In the genomic region with DNA sequence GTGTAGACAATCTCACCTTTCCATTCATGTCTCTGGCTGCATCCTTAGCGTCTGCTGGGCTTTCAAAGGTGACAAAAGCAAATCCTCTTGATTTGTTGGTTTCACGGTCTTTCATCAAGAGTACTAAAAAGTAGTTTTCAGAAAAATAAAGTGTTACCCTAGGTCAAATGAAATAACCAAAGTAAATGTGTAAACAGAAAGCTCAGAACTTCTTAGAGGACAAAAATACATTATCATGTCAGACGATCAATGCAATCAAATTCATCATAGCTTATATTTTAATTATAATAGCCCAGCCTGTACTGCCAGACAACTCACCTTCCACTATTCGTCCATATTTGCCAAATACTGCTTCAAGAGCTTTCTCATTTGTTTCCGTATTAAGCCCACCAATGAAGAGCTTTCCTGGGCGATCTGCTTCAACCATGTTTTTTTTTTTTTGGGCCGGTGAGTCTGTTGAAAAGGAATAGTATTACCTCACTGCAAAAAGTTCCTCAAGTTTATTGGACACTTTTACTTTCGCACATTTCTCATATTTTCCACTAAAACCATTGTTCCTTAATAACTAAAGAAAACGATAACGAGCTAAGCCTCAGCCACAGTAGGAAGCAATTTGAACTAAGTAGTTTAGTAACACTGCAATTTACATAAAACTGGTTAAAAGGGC, we compare ENCODE assay signal across 8 cellular contexts. TPM values are rescaled to one million over a fixed set of nuclear protein-coding genes. Genes with fewer than 3 reads are reported as not detected.
DNase-seq lines count a peak whose midpoint lies in the region; ATAC-seq and TF ChIP-seq lines count a peak whose summit lies in the region.

No MANE protein-coding gene starts in this region.

- peaks cover 60% of the 10 kb centered on the region for H3K79me2 ChIP-seq in DOHH2 (ENCODE audit: control insufficient read depth, low read length)

- peak overlapping the region; percentile 100 for H3K4me3 Mint-ChIP-seq in endothelial cell (ENCODE audit: unreplicated experiment)
- H3K4me3 Mint-ChIP-seq in neural crest cell = peak overlapping the region; percentile 99

- H3K36me3 Mint-ChIP-seq in endothelial cell (ENCODE audit: low read depth, unreplicated experiment) = peaks cover 31% of the 10 kb centered on the region
- peaks cover 41% of the 10 kb centered on the region for H3K36me3 Mint-ChIP-seq in neural crest cell (ENCODE audit: low read depth)

- H3K9ac ChIP-seq in NT2/D1 (ENCODE audit: insufficient read length, low read depth) = peak overlapping the region; percentile 93

- peaks cover 8% of the 10 kb centered on the region for H3F3A ChIP-seq in DOHH2 (ENCODE audit: control insufficient read depth, insufficient read depth)

- H3K27me3 Mint-ChIP-seq in endothelial cell (ENCODE audit: unreplicated experiment) = no peaks in the 10 kb centered on the region
- H3K27me3 Mint-ChIP-seq in neural crest cell (ENCODE audit: low read depth) = peaks cover 6% of the 10 kb centered on the region

- H3K36me3 ChIP-seq in DOHH2 (ENCODE audit: control insufficient read depth, low read length) (peaks cover 63% of the 10 kb centered on the region), NT2/D1 (ENCODE audit: insufficient read depth, insufficient read length, low read length) (peaks cover 36% of the 10 kb centered on the region)

- TF ChIP-seq CTCF in DOHH2 (IDR thresholded peaks at IDR 0.05; ENCODE audit: low read depth, low read length, poor library complexity, severe bottlenecking) (no peak), endothelial cell (IDR thresholded peaks at IDR 0.05; ENCODE audit: unreplicated experiment) (no peak), neural crest cell (conservative IDR thresholded peaks at IDR 0.05) (no peak)

- ATAC-seq in GM21528 (IDR thresholded peaks at IDR 0.05; ENCODE audit: low FRiP score, unreplicated experiment) = no peak

- DNase-seq in NT2/D1 (ENCODE audit: low read depth, low spot score) (no peak), endothelial cell (ENCODE audit: low spot score) (no peak), neural crest cell (ENCODE audit: low read depth, low spot score) (no peak), COLO668 (lab: John Stamatoyannopoulos, UW; ENCODE audit: unreplicated experiment) (no peak), DMS 273 treated with DMSO at 0.1 percent for 48 hours (lab: John Stamatoyannopoulos, UW) (no peak), GM19240 (ENCODE audit: insufficient read length, low spot score) (no peak)

- H3K4me1 ChIP-seq in DOHH2 (ENCODE audit: control insufficient read depth, low read length) (peaks cover 16% of the 10 kb centered on the region), NT2/D1 (ENCODE audit: insufficient read depth, insufficient read length) (no peaks in the 10 kb centered on the region)

- peak overlapping the region; percentile 98 for H3K27ac Mint-ChIP-seq in endothelial cell (ENCODE audit: unreplicated experiment)
- peak overlapping the region; percentile 100 for H3K27ac Mint-ChIP-seq in neural crest cell (ENCODE audit: unreplicated experiment)

- H3K9me3 ChIP-seq in DOHH2 (ENCODE audit: control insufficient read depth, insufficient read depth, low read length) (no peaks in the 10 kb centered on the region), NT2/D1 (ENCODE audit: insufficient read depth, low read length) (no peaks in the 10 kb centered on the region)

- peak overlapping the region; percentile 87 for H3K27ac ChIP-seq in DOHH2 (ENCODE audit: low read depth, low read length)

- 0 out of 2 replicates have a peak, but pooled peaks cover 3% of the 10 kb centered on the region for H4K20me1 ChIP-seq in DOHH2 (ENCODE audit: control insufficient read depth, insufficient read depth, low read depth, low read length)

- H3K9me2 ChIP-seq in DOHH2 (replicated peaks; ENCODE audit: control insufficient read depth, low read length) = no peaks in the 10 kb centered on the region

- peak overlapping the region; percentile 62 for H3K4me2 ChIP-seq in DOHH2 (ENCODE audit: low read length)

- H3K4me3 ChIP-seq in DOHH2 (ENCODE audit: low read length) (peak overlapping the region; percentile 94), NT2/D1 (ENCODE audit: insufficient read length, low read depth) (peak overlapping the region; percentile 68)

- H3K27me3 ChIP-seq in DOHH2 (ENCODE audit: control insufficient read depth, low read length) (no peaks in the 10 kb centered on the region), NT2/D1 (ENCODE audit: insufficient read depth, insufficient read length) (no peaks in the 10 kb centered on the region)

- H3K9me3 Mint-ChIP-seq in endothelial cell (ENCODE audit: unreplicated experiment) = no peaks in the 10 kb centered on the region
- no peaks in the 10 kb centered on the region for H3K9me3 Mint-ChIP-seq in neural crest cell

- H3K4me1 Mint-ChIP-seq in endothelial cell (ENCODE audit: unreplicated experiment) (peaks cover 12% of the 10 kb centered on the region), neural crest cell (peaks cover 33% of the 10 kb centered on the region)

RNA-seq across cellular contexts. Expression of gene RBMX, which starts 1.4 kb away (rescaled TPM):
- 267 TPM for total RNA-seq in endothelial cell (ENCODE audit: unreplicated experiment)
- total RNA-seq in neural crest cell = 532 and 541 TPM in 2 replicates
